Comparison of ENCODE assay signal across 28 cellular contexts in the genomic region with DNA sequence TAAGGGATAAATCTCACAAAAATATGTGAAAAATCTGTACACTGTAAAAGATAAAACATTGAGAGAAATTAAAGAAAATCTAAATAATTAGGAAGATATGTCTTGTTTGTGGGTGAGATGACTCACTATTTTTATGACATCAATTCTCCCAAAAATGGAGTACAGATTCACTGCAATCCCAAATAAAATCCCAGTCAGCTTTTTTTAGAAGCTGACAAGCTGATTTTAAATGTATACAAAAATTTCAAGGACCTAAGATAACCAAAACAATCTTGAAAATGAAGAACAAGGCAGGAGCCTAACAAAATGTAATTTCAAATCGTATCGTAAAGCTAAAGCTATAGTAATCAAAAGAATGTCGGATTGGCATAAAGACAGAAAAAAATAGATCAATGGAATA.
"Had no signal": no experiment of that assay in that cellular context is flagged by ENCODE, and none has a peak within 500 bp of the region (broad histone marks: within the 10 kb centered on the region; RNA-seq: fewer than 3 reads in every experiment).

No MANE protein-coding gene starts in this region.

- H3K9ac ChIP-seq: neural progenitor cell, parathyroid adenoma had no signal

- H3K4me1 ChIP-seq: neural progenitor cell, parathyroid adenoma, psoas muscle, spleen, suprapubic skin, testis, tibial artery, transverse colon, upper lobe of right lung, uterus had no signal

- H3K9me3 ChIP-seq: ovary, psoas muscle, spleen, suprapubic skin, testis, tibial artery, transverse colon, upper lobe of right lung, uterus had no signal

- ATAC-seq: naive thymus-derived CD4-positive, alpha-beta T cell; natural killer cell; psoas muscle; right cardiac atrium; sciatic nerve; stimulated activated memory B cell treated with anti-CD40 and anti-IgM and Interleukin-4, amounts not matched to agents 10 μg/mL and 1 μg/mL and 100 μg/mL, for 72 hours; stimulated activated naive CD8-positive, alpha-beta T cell treated with anti-CD3 and anti-CD28 coated beads, Interleukin-15, amount 100 ng/mL, for 72 hours; stimulated activated naive CD8-positive, alpha-beta T cell treated with anti-CD3 and anti-CD28 coated beads, Interleukin-15, Interleukin-2, amounts not matched to agents 100 U/mL and 50 U/mL, for 24 hours; upper lobe of right lung had no signal

- DNase-seq: naive thymus-derived CD4-positive, alpha-beta T cell; natural killer cell; occipital lobe; ovary; posterior cingulate gyrus; psoas muscle; right cardiac atrium; spleen; stimulated activated CD4-positive, alpha-beta T cell treated with anti-CD3 and anti-CD28 coated beads, Interleukin-12 subunit alpha, Interleukin-12 subunit beta, amount 100 ng/mL, for 4 hours; stimulated activated CD4-positive, alpha-beta T cell treated with anti-CD3 and anti-CD28 coated beads, Interleukin-1b, Interleukin-23, amount 100 ng/mL, for 48 hours; stimulated activated CD4-positive, alpha-beta T cell treated with anti-CD3 and anti-CD28 coated beads, Interleukin-4, amount 100 ng/mL, for 1 hour; stimulated activated CD4-positive, alpha-beta T cell treated with anti-CD3 and anti-CD28 coated beads, Interleukin-4, amount 100 ng/mL, for 4 hours; stimulated activated CD8-positive, alpha-beta memory T cell treated with anti-CD3 and anti-CD28 coated beads, Interleukin-4, amount 100 ng/mL, for 48 hours; stimulated activated naive CD4-positive, alpha-beta T cell; stimulated activated naive CD8-positive, alpha-beta T cell treated with anti-CD3 and anti-CD28 coated beads, Interleukin-15, amount 100 ng/mL, for 72 hours; stimulated activated naive CD8-positive, alpha-beta T cell treated with anti-CD3 and anti-CD28 coated beads, Interleukin-15, Interleukin-2, amounts not matched to agents 100 U/mL and 50 U/mL, for 24 hours; substantia nigra; testis; tibial artery; transverse colon; upper lobe of right lung; uterus had no signal

- H3K4me2 ChIP-seq: neural progenitor cell had no signal

- H3K27me3 ChIP-seq: neural progenitor cell, ovary, suprapubic skin, testis, tibial artery, transverse colon, upper lobe of right lung, uterus had no signal

- H3K36me3 ChIP-seq: neural progenitor cell, ovary, spleen, suprapubic skin, tibial artery, transverse colon, upper lobe of right lung, uterus had no signal

- H3K27ac ChIP-seq: neural progenitor cell, ovary, parathyroid adenoma, psoas muscle, skin epidermis, spleen, suprapubic skin, testis, tibial artery, transverse colon, upper lobe of right lung, uterus had no signal

- H3K4me3 ChIP-seq: neural progenitor cell, ovary, psoas muscle, skin epidermis, spleen, suprapubic skin, testis, tibial artery, transverse colon, upper lobe of right lung, uterus had no signal

- H2AFZ ChIP-seq: neural progenitor cell, parathyroid adenoma had no signal
